8 cellular contexts compared by ENCODE assay signal in the genomic region with DNA sequence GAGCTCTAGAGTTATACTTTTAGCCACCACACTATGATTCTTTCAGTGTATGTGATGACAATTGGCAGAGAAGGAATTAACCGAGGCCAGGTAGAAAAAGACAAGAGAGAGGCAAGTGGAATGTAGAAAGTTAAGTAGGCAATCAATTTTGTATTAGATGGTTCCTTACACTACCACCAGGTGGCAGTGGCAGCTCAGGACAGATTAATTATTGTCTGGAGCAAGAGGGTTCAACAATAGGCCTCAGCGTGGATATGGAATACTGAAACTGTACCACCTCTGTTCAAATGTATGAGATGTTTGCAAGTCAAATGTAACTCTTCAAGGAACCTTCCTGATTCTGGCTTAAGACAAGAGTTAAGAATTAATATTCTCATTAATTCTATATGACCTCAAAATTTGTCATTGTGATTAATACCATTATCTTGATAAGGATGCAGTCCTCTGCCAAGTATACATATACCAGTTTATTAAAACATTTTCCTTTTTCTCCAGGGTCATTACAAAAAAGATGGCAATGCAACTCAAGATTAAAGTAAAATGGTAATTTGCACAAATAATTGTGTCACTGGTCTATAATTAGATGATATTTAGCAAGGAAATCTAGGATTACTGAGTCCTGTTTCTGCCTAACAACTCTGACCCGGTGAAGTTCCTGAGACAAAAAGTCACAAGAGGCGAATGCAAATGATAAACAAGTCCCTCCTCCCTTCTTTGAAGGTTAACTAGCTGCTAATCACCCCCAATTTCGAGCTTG.
DNase-seq lines count a peak whose midpoint lies in the region; ATAC-seq and TF ChIP-seq lines count a peak whose summit lies in the region.

No MANE protein-coding gene starts in this region.

- H3K4me1 ChIP-seq in Caco-2: peaks cover 27% of the 10 kb centered on the region

- H3K27me3 ChIP-seq in Caco-2 (replicated peaks; ENCODE audit: control insufficient read depth, insufficient read depth, low read length): no peaks in the 10 kb centered on the region

- H3K36me3 ChIP-seq in Caco-2 (ENCODE audit: control insufficient read depth, insufficient read depth, low read length): no peaks in the 10 kb centered on the region

- H3K4me3 ChIP-seq in Caco-2 (ENCODE audit: low read depth, low read length): no peak overlapping the region

- BruUV-seq in Caco-2 (replicated peaks; lab: Mats Ljungman, UMichigan) (no TSS peak), MCF 10A (replicated peaks; lab: Mats Ljungman, UMichigan) (no TSS peak)

- H3K4me3 Mint-ChIP-seq in Caco-2 (ENCODE audit: unreplicated experiment) (no peak overlapping the region), MCF 10A (ENCODE audit: unreplicated experiment) (no peak overlapping the region)

- H3K4me1 Mint-ChIP-seq in Caco-2 (ENCODE audit: low read depth, unreplicated experiment) (peaks cover 48% of the 10 kb centered on the region), MCF 10A (ENCODE audit: insufficient read depth, unreplicated experiment) (no peaks in the 10 kb centered on the region)

- no peaks in the 10 kb centered on the region for H3K9me3 Mint-ChIP-seq in Caco-2 (ENCODE audit: unreplicated experiment)
- H3K9me3 Mint-ChIP-seq in MCF 10A (ENCODE audit: unreplicated experiment): no peaks in the 10 kb centered on the region

- H3K27me3 Mint-ChIP-seq in Caco-2 (ENCODE audit: insufficient read depth, unreplicated experiment): no peaks in the 10 kb centered on the region
- peaks cover 24% of the 10 kb centered on the region for H3K27me3 Mint-ChIP-seq in MCF 10A (ENCODE audit: insufficient read depth, unreplicated experiment)

- no peaks in the 10 kb centered on the region for H3K9me3 ChIP-seq in Caco-2

- intact Hi-C loops in Caco-2 (cut with micrococcal nuclease; ENCODE audit: unreplicated experiment): loop anchor here (1.0 kb wide), 3 partner anchors 84 to 337 kb away; no protein-coding TSS in a partner anchor
- intact Hi-C loops in MCF 10A (cut with micrococcal nuclease): loop anchor here (1.0 kb wide), 3 partner anchors 84 to 337 kb away; no protein-coding TSS in a partner anchor
- intact Hi-C loops in left colon (cut with DNase I, micrococcal nuclease): loop anchor here in 1 of 2 donors (5.0 kb wide), 1 partner anchor 82 kb away; no protein-coding TSS in a partner anchor

- TF ChIP-seq CTCF in Caco-2 (IDR thresholded peaks at IDR 0.05; ENCODE audit: insufficient read depth in 1 of 2, low read depth in 1 of 2, low read length in 1 of 2, severe bottlenecking in 1 of 2, unreplicated experiment in 1 of 2) (peak; percentile 89 to 98), MCF 10A (IDR thresholded peaks at IDR 0.05; ENCODE audit: unreplicated experiment) (peak; percentile 77)

- peak; percentile 63 to 84 for DNase-seq in Caco-2
- DNase-seq in NCI-H748 treated with DMSO at 0.1 percent for 48 hours (lab: John Stamatoyannopoulos, UW): peak; percentile 18
- DNase-seq in MCF 10A (ENCODE audit: unreplicated experiment): peak; percentile 72
- peak in 1 of 2 donors; percentile 38 for DNase-seq in left colon
- no peak for DNase-seq in DMS79 treated with DMSO at 0.1 percent for 48 hours (lab: John Stamatoyannopoulos, UW)
- DNase-seq in DMS79 (lab: John Stamatoyannopoulos, UW): no peak

- H3K27ac Mint-ChIP-seq in Caco-2 (ENCODE audit: unreplicated experiment): no peak overlapping the region
- no peak overlapping the region for H3K27ac Mint-ChIP-seq in MCF 10A (ENCODE audit: low read depth, unreplicated experiment)

- H3K36me3 Mint-ChIP-seq in Caco-2 (ENCODE audit: insufficient read depth, unreplicated experiment): no peaks in the 10 kb centered on the region
- H3K36me3 Mint-ChIP-seq in MCF 10A (ENCODE audit: insufficient read depth, unreplicated experiment): peaks cover 6% of the 10 kb centered on the region

- ATAC-seq in GM18870 (IDR thresholded peaks at IDR 0.05; ENCODE audit: unreplicated experiment): peak; percentile 87
- ATAC-seq in HG03064 (IDR thresholded peaks at IDR 0.05; ENCODE audit: low read depth, unreplicated experiment): peak; percentile 86
- ATAC-seq in left colon: peak; percentile 63

- POLR2A ChIA-PET in Caco-2 (lab: Charles Lee) (no interaction called here), MCF 10A (lab: Yijun Ruan, JAX) (interaction anchor here (0.7 kb wide), 1 partner anchor 135 kb away, joined by 3 read pairs; no protein-coding TSS in a partner anchor)

- CTCF ChIA-PET in Caco-2 (lab: Charles Lee) (interaction anchor here (0.6 to 3.6 kb wide), 7 partner anchors 41 to 334 kb away, joined by 3 to 33 read pairs (median 3); no protein-coding TSS in a partner anchor), MCF 10A (lab: Yijun Ruan, JAX) (interaction anchor here (0.6 to 5.9 kb wide), 60 partner anchors 8 to 1677 kb away, joined by 3 to 116 read pairs (median 4); a partner anchor contains a TSS)

Comparison
In these comparisons a context has a peak if more than half of its experiments do, and no peak if none do; other contexts are left out.
1. DNase-seq: peak in Caco-2 (2 of 2), NCI-H748 treated with DMSO at 0.1 percent for 48 hours (single experiment) and MCF 10A (single experiment); none in DMS79 treated with DMSO at 0.1 percent for 48 hours (single experiment) and DMS79 (single experiment).
2. Peak in every context shown above with its lines, with median percentiles within 50 percentile points of each other: ATAC-seq.